In genomic region chr11:106077609-106078517, GRCh38 we compare ENCODE assay signal across 8 cellular contexts. TPM values are rescaled to one million over a fixed set of nuclear protein-coding genes. Genes with fewer than 3 reads are reported as not detected.
A peak's percentile ranks its signal among the peaks of the same experiment; 100 is the strongest.
DNase-seq lines count a peak whose midpoint lies in the region; ATAC-seq and TF ChIP-seq lines count a peak whose summit lies in the region.

A gene with protein sequence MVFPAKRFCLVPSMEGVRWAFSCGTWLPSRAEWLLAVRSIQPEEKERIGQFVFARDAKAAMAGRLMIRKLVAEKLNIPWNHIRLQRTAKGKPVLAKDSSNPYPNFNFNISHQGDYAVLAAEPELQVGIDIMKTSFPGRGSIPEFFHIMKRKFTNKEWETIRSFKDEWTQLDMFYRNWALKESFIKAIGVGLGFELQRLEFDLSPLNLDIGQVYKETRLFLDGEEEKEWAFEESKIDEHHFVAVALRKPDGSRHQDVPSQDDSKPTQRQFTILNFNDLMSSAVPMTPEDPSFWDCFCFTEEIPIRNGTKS (plus strand): TSS chr11:106077662. CDS start chr11:106077711, 49 bp downstream.

- ATAC-seq in GM21360 (IDR thresholded peaks at IDR 0.05; ENCODE audit: unreplicated experiment) (peak; percentile 15), HG03565 (IDR thresholded peaks at IDR 0.05; ENCODE audit: unreplicated experiment) (peak; percentile 6)

- peak; percentile 33 for DNase-seq in DMS153 treated with DMSO at 0.1 percent for 48 hours (lab: John Stamatoyannopoulos, UW; ENCODE audit: unreplicated experiment)
- DNase-seq in DMS153 (lab: John Stamatoyannopoulos, UW), result no peak
- DNase-seq in RPMI7951 (ENCODE audit: low read depth), result peak; percentile 38
- DNase-seq in dermis blood vessel endothelial cell, result peak; percentile 49
- peak; percentile 12 for DNase-seq in stromal cell of bone marrow (ENCODE audit: low read depth)

- under 1% methylated on average over 55 of the region's 55 CpGs for WGBS in liver

- H3K36me3 ChIP-seq in liver (ENCODE audit: control insufficient read depth in 4 of 4, insufficient read depth in 3 of 4, low read depth in 1 of 4, low read length in 3 of 4), result peaks cover 2 to 27% (median 13%) of the 10 kb centered on the region in 4 donors

- peak within 1 kb of the TSS; percentile 82 to 89 (median 87) for H3K4me3 ChIP-seq in liver (ENCODE audit: low read depth in 1 of 3, low read length in 3 of 3)

- peak within 1 kb of the TSS; percentile 77 to 95 for H3K9ac ChIP-seq in liver (ENCODE audit: low read depth in 1 of 2, low read length in 2 of 2)

- H3K9me3 ChIP-seq in liver (ENCODE audit: control insufficient read depth in 4 of 4, low read length in 3 of 4), result no peaks in the 10 kb centered on the region

- H3K27ac ChIP-seq in liver (ENCODE audit: low read depth in 1 of 2, low read length in 2 of 2), result peak within 1 kb of the TSS; percentile 96 to 97

- TF ChIP-seq RAD21 in liver (IDR thresholded peaks at IDR 0.05), result no peak

- peaks cover 8 to 23% (median 15%) of the 10 kb centered on the region in 4 donors for H3K4me1 ChIP-seq in liver (ENCODE audit: control insufficient read depth in 4 of 4, insufficient read depth in 4 of 4, low read length in 3 of 4)

- TF ChIP-seq CTCF in liver (IDR thresholded peaks at IDR 0.05; ENCODE audit: low read depth, low read length, missing input control), result no peak

- no peaks in the 10 kb centered on the region for H3K27me3 ChIP-seq in liver (ENCODE audit: control insufficient read depth in 4 of 4, insufficient read depth in 4 of 4, low read length in 3 of 4)

TF ChIP-seq in liver, 16 proteins besides CTCF, POLR2A, EP300 and RAD21:
- peak; percentile 94 for TF ChIP-seq YY1 (IDR thresholded peaks at IDR 0.05)
- TF ChIP-seq SP1 (IDR thresholded peaks at IDR 0.05), result peak; percentile 5
- TF ChIP-seq JUND (IDR thresholded peaks at IDR 0.05), result no peak
- no peak for TF ChIP-seq GABPA (IDR thresholded peaks at IDR 0.05 in 1 of 2, conservative IDR thresholded peaks at IDR 0.05 in 1 of 2)
- peak; percentile 84 for TF ChIP-seq MAX (IDR thresholded peaks at IDR 0.05)
- peak; percentile 6 for TF ChIP-seq REST (IDR thresholded peaks at IDR 0.05)
- TF ChIP-seq, protein P1, sequence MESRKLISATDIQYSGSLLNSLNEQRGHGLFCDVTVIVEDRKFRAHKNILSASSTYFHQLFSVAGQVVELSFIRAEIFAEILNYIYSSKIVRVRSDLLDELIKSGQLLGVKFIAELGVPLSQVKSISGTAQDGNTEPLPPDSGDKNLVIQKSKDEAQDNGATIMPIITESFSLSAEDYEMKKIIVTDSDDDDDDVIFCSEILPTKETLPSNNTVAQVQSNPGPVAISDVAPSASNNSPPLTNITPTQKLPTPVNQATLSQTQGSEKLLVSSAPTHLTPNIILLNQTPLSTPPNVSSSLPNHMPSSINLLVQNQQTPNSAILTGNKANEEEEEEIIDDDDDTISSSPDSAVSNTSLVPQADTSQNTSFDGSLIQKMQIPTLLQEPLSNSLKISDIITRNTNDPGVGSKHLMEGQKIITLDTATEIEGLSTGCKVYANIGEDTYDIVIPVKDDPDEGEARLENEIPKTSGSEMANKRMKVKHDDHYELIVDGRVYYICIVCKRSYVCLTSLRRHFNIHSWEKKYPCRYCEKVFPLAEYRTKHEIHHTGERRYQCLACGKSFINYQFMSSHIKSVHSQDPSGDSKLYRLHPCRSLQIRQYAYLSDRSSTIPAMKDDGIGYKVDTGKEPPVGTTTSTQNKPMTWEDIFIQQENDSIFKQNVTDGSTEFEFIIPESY (IDR thresholded peaks at IDR 0.05), result no peak
- no peak for TF ChIP-seq HNF4A (conservative IDR thresholded peaks at IDR 0.05)
- TF ChIP-seq, protein P2, sequence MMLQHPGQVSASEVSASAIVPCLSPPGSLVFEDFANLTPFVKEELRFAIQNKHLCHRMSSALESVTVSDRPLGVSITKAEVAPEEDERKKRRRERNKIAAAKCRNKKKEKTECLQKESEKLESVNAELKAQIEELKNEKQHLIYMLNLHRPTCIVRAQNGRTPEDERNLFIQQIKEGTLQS (IDR thresholded peaks at IDR 0.05), result no peak

RNA-seq across cellular contexts. Expression of the gene that starts here (rescaled TPM):
- 59.7 and 69.6 TPM in 2 replicates for total RNA-seq in RPMI7951 (2014; rRNA removed; shearing (Covaris generic))
- 41.5 and 56.0 TPM in 2 replicates for total RNA-seq in dermis blood vessel endothelial cell
- 10 to 100 TPM; 24.0 to 29.9 TPM for total RNA-seq in liver
- polyA plus RNA-seq in liver, result 10 to 100 TPM; 13.1 to 19.2 TPM
